Comparison of ENCODE assay signal across 21 cellular contexts in genomic region chr18:67367540-67367939, GRCh38.
"Had no signal": no experiment of that assay in that cellular context is flagged by ENCODE, and none has a peak within 500 bp of the region (broad histone marks: within the 10 kb centered on the region; RNA-seq: fewer than 3 reads in every experiment).

No MANE protein-coding gene starts in this region.

- H3K36me3 ChIP-seq: lower lobe of right lung, right atrium auricular region, suprapubic skin had no signal

- DNase-seq: activated CD4-positive, alpha-beta T cell treated with anti-CD3 and anti-CD28 coated beads, Interleukin-2, amount 10 ng/mL, durations not matched to agents 7 days and 5 days; activated CD8-positive, alpha-beta memory T cell treated with anti-CD3 and anti-CD28 coated beads, Interleukin-2, amount 50 U/mL, for 48 hours; activated gamma-delta T cell treated with Interleukin-2 at 50 U/mL for 16 hours; amygdala; cortex of kidney; effector CD4-positive, alpha-beta T cell; foreskin melanocyte; head of caudate nucleus; left colon; lower lobe of right lung; midbrain; stimulated activated CD4-positive, alpha-beta T cell treated with anti-CD3 and anti-CD28 coated beads, Interleukin-4, amount 100 ng/mL, for 24 hours had no signal

- H3K4me1 ChIP-seq: lower lobe of right lung, right atrium auricular region, suprapubic skin had no signal

- H3K9me3 Mint-ChIP-seq: activated CD4-positive, alpha-beta T cell treated with anti-CD3 and anti-CD28 coated beads, Interleukin-2, amount 10 ng/mL, durations not matched to agents 7 days and 5 days; T-helper 2 cell treated with Interferon-gamma antibody and Interleukin-4, amounts not matched to agents 5 μg/mL and 100 μg/mL, for 36 hours; type B pancreatic cell had no signal

- H3K27ac ChIP-seq: lower lobe of right lung, right atrium auricular region, skin epidermis, suprapubic skin had no signal

- H3K4me1 Mint-ChIP-seq: activated CD4-positive, alpha-beta T cell treated with anti-CD3 and anti-CD28 coated beads, Interleukin-2, amount 10 ng/mL, durations not matched to agents 7 days and 5 days; brain had no signal

- H3K9me3 ChIP-seq: lower lobe of right lung, right atrium auricular region, suprapubic skin had no signal

- H3K27ac Mint-ChIP-seq: activated CD4-positive, alpha-beta T cell treated with anti-CD3 and anti-CD28 coated beads, Interleukin-2, amount 10 ng/mL, durations not matched to agents 7 days and 5 days; activated naive CD8-positive, alpha-beta T cell; brain; progenitor cell of endocrine pancreas; stimulated activated naive CD8-positive, alpha-beta T cell treated with anti-CD3 and anti-CD28 coated beads, Interleukin-15, Interleukin-2, amounts not matched to agents 100 ng/mL and 50 ng/mL, for 24 hours; T-helper 2 cell treated with Interferon-gamma antibody and Interleukin-4, amounts not matched to agents 5 μg/mL and 100 μg/mL, for 36 hours; type B pancreatic cell had no signal

- H3K27me3 Mint-ChIP-seq: activated CD4-positive, alpha-beta T cell treated with anti-CD3 and anti-CD28 coated beads, Interleukin-2, amount 10 ng/mL, durations not matched to agents 7 days and 5 days; activated naive CD8-positive, alpha-beta T cell; progenitor cell of endocrine pancreas; stimulated activated naive CD8-positive, alpha-beta T cell treated with anti-CD3 and anti-CD28 coated beads, Interleukin-15, Interleukin-2, amounts not matched to agents 100 ng/mL and 50 ng/mL, for 24 hours; type B pancreatic cell had no signal

- H3K36me3 Mint-ChIP-seq: activated naive CD8-positive, alpha-beta T cell; brain; type B pancreatic cell had no signal

- H3K4me3 ChIP-seq: lower lobe of right lung, right atrium auricular region, skin epidermis, suprapubic skin had no signal

- H3K27me3 ChIP-seq: right atrium auricular region, suprapubic skin had no signal

- H3K4me3 Mint-ChIP-seq: activated CD4-positive, alpha-beta T cell treated with anti-CD3 and anti-CD28 coated beads, Interleukin-2, amount 10 ng/mL, durations not matched to agents 7 days and 5 days; activated naive CD8-positive, alpha-beta T cell; brain; stimulated activated naive CD8-positive, alpha-beta T cell treated with anti-CD3 and anti-CD28 coated beads, Interleukin-15, Interleukin-2, amounts not matched to agents 100 ng/mL and 50 ng/mL, for 24 hours; T-helper 2 cell treated with Interferon-gamma antibody and Interleukin-4, amounts not matched to agents 5 μg/mL and 100 μg/mL, for 36 hours; type B pancreatic cell had no signal

- ATAC-seq: left colon, lower lobe of right lung had no signal
